Comparison of ENCODE assay signal across 10 cellular contexts in the genomic region with DNA sequence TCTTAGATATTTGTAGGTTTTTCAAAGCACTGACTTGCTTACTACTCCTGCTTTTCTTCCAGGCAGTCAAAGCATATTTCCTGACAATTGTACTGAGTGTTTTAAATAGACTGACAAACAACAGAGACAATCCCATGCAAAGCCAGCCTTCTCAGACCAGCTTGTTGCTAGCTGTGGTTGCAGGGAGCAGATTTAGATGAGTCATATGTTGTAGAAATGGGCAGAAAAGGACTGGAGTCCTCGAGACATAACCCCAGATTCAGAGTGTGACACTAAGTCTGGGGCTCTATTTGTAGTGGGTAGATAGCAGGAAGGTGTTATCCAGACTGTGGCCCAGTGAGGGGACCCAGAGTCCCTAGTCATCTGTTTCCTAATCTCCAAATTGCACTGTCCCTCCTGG.
A peak's percentile ranks its signal among the peaks of the same experiment; 100 is the strongest.
DNase-seq lines count a peak whose midpoint lies in the region; ATAC-seq and TF ChIP-seq lines count a peak whose summit lies in the region.
"Had no signal": no experiment of that assay in that cellular context is flagged by ENCODE, and none has a peak within 500 bp of the region (broad histone marks: within the 10 kb centered on the region; RNA-seq: fewer than 3 reads in every experiment).

No MANE protein-coding gene starts in this region.

- H4K5ac ChIP-seq in mesendoderm (ENCODE audit: low read length) = no peak overlapping the region

- no peaks in the 10 kb centered on the region for H3K27me3 Mint-ChIP-seq in CD14-positive monocyte (ENCODE audit: low read depth in 3 of 3)
- peaks cover 21% of the 10 kb centered on the region for H3K27me3 Mint-ChIP-seq in HFFc6 (ENCODE audit: insufficient read depth)
- H3K27me3 Mint-ChIP-seq in activated T-helper 1 cell treated with anti-CD3 and anti-CD28 coated beads, Interleukin-12 subunit alpha, Interleukin-12 subunit beta, Interleukin-2, Interleukin-4 antibody, amounts not matched to agents 30 ng/mL and 10 ng/mL and 1 ng/mL, durations not matched to agents 14 hours and 24 hours and 36 hours (ENCODE audit: insufficient read depth) = no peaks in the 10 kb centered on the region

- H3K36me3 Mint-ChIP-seq in CD14-positive monocyte (peaks cover 2 to 3% of the 10 kb centered on the region in 2 donors), HFFc6 (ENCODE audit: low read depth) (no peaks in the 10 kb centered on the region)
- H3K36me3 Mint-ChIP-seq in activated T-helper 1 cell treated with anti-CD3 and anti-CD28 coated beads, Interleukin-12 subunit alpha, Interleukin-12 subunit beta, Interleukin-2, Interleukin-4 antibody, amounts not matched to agents 30 ng/mL and 10 ng/mL and 1 ng/mL, durations not matched to agents 14 hours and 24 hours and 36 hours (ENCODE audit: low read depth) = peaks cover 28% of the 10 kb centered on the region

- intact Hi-C loops in CD14-positive monocyte (cut with micrococcal nuclease) (loop anchor here in 1 of 2 donors (2.0 kb wide), 1 partner anchor 22 kb away; no protein-coding TSS in a partner anchor), left lung (cut with DNase I) (no loop called here)
- intact Hi-C loops in activated T-helper 1 cell treated with anti-CD3 and anti-CD28 coated beads, Interleukin-12 subunit alpha, Interleukin-12 subunit beta, Interleukin-2, Interleukin-4 antibody, amounts not matched to agents 30 ng/mL and 10 ng/mL and 1 ng/mL, durations not matched to agents 14 hours and 24 hours and 36 hours (cut with micrococcal nuclease) = loop anchor here (2.0 to 5.0 kb wide), 3 partner anchors 20 to 287 kb away; no protein-coding TSS in a partner anchor

- peak overlapping the region; percentile 89 to 99 (median 95) for H3K27ac Mint-ChIP-seq in CD14-positive monocyte
- no peak overlapping the region for H3K27ac Mint-ChIP-seq in HFFc6
- H3K27ac Mint-ChIP-seq in activated T-helper 1 cell treated with anti-CD3 and anti-CD28 coated beads, Interleukin-12 subunit alpha, Interleukin-12 subunit beta, Interleukin-2, Interleukin-4 antibody, amounts not matched to agents 30 ng/mL and 10 ng/mL and 1 ng/mL, durations not matched to agents 14 hours and 24 hours and 36 hours = no peak overlapping the region

- no peak overlapping the region for H3K4me2 ChIP-seq in mesendoderm (ENCODE audit: low read length)

- ATAC-seq in left lung (peak; percentile 54), GM18907 (IDR thresholded peaks at IDR 0.05; ENCODE audit: unreplicated experiment) (no peak)

- no peak overlapping the region for H3K4ac ChIP-seq in mesendoderm (ENCODE audit: low read depth, low read length)

- H3K4me3 ChIP-seq in left lung (no peak overlapping the region), mesendoderm (ENCODE audit: low read length) (no peak overlapping the region)

- no peak overlapping the region for H3K56ac ChIP-seq in mesendoderm (ENCODE audit: low read length)

- H3K4me3 Mint-ChIP-seq in CD14-positive monocyte (peak overlapping the region in 1 of 2 donors; percentile 70), HFFc6 (no peak overlapping the region)
- H3K4me3 Mint-ChIP-seq in activated T-helper 1 cell treated with anti-CD3 and anti-CD28 coated beads, Interleukin-12 subunit alpha, Interleukin-12 subunit beta, Interleukin-2, Interleukin-4 antibody, amounts not matched to agents 30 ng/mL and 10 ng/mL and 1 ng/mL, durations not matched to agents 14 hours and 24 hours and 36 hours = no peak overlapping the region

- H2BK15ac ChIP-seq in mesendoderm (replicated peaks; ENCODE audit: low read depth) = no peak overlapping the region

- H3K27ac ChIP-seq in left lung (peak overlapping the region in 1 of 2 donors; percentile 79), mesendoderm (ENCODE audit: low read depth, low read length) (no peak overlapping the region)

- WGBS in mesendoderm (ENCODE audit: extremely low coverage, insufficient coverage, low lambda C conversion rate) = no CpG with 5 or more reads among the region's 1 CpG

- H3K23ac ChIP-seq in mesendoderm (ENCODE audit: low read length) = no peak overlapping the region

- H3K79me2 ChIP-seq in mesendoderm (ENCODE audit: control insufficient read depth, insufficient read depth, low read length) = no peaks in the 10 kb centered on the region

- DNase-seq in CD14-positive monocyte (ENCODE audit: low spot score) = peak; percentile 51
- DNase-seq in HFFc6 = peak; percentile 58
- DNase-seq in activated T-helper 1 cell treated with anti-CD3 and anti-CD28 coated beads, Interleukin-12 subunit alpha, Interleukin-12 subunit beta, Interleukin-2, Interleukin-4 antibody, amounts not matched to agents 30 ng/mL and 10 ng/mL and 1 ng/mL, durations not matched to agents 14 hours and 24 hours and 36 hours (ENCODE audit: low spot score) = peak; percentile 34
- DNase-seq in left lung = no peak
- no peak for DNase-seq in mesendoderm
- DNase-seq in HuH-7 (ENCODE audit: low spot score) = no peak
- no peak for DNase-seq in ACHN
- DNase-seq: caudate nucleus, midbrain had no signal

- H3K9me3 Mint-ChIP-seq in CD14-positive monocyte (no peaks in the 10 kb centered on the region), HFFc6 (no peaks in the 10 kb centered on the region)
- peaks cover 3% of the 10 kb centered on the region for H3K9me3 Mint-ChIP-seq in activated T-helper 1 cell treated with anti-CD3 and anti-CD28 coated beads, Interleukin-12 subunit alpha, Interleukin-12 subunit beta, Interleukin-2, Interleukin-4 antibody, amounts not matched to agents 30 ng/mL and 10 ng/mL and 1 ng/mL, durations not matched to agents 14 hours and 24 hours and 36 hours

- H3K4me1 Mint-ChIP-seq in CD14-positive monocyte (no peaks in the 10 kb centered on the region), HFFc6 (ENCODE audit: low read depth) (peaks cover 15% of the 10 kb centered on the region)
- H3K4me1 Mint-ChIP-seq in activated T-helper 1 cell treated with anti-CD3 and anti-CD28 coated beads, Interleukin-12 subunit alpha, Interleukin-12 subunit beta, Interleukin-2, Interleukin-4 antibody, amounts not matched to agents 30 ng/mL and 10 ng/mL and 1 ng/mL, durations not matched to agents 14 hours and 24 hours and 36 hours (ENCODE audit: low read depth) = peaks cover under 1% of the 10 kb centered on the region

- no peak overlapping the region for H2BK120ac ChIP-seq in mesendoderm (ENCODE audit: low read depth, low read length)

- H3K4me1 ChIP-seq in left lung = peaks cover 0 to 14% of the 10 kb centered on the region in 2 donors
- H3K4me1 ChIP-seq in mesendoderm (ENCODE audit: control insufficient read depth, low read depth, low read length) = no peaks in the 10 kb centered on the region

- in situ Hi-C loops in ACHN (cut with HindIII; ENCODE audit: low pct_ligation_motif_present, low pct_unique_long_range_greater_than_20kb, low sequenced_read_pairs) = no loop called here

- H2BK5ac ChIP-seq in mesendoderm (ENCODE audit: low read length) = no peak overlapping the region

- no peak for TF ChIP-seq CTCF in CD14-positive monocyte (IDR thresholded peaks at IDR 0.05)
- TF ChIP-seq CTCF in HFFc6 (IDR thresholded peaks at IDR 0.05) = no peak
- TF ChIP-seq CTCF in left lung (IDR thresholded peaks at IDR 0.05) = no peak

- H3K9ac ChIP-seq in mesendoderm (ENCODE audit: low read length) = no peak overlapping the region

- no peaks in the 10 kb centered on the region for H3K36me3 ChIP-seq in left lung
- no peaks in the 10 kb centered on the region for H3K36me3 ChIP-seq in mesendoderm (ENCODE audit: control insufficient read depth, insufficient read depth, low read length)

- no peaks in the 10 kb centered on the region for H3K79me1 ChIP-seq in mesendoderm (ENCODE audit: low read length)

- H4K8ac ChIP-seq in mesendoderm (ENCODE audit: low read depth, low read length) = no peak overlapping the region

- no peaks in the 10 kb centered on the region for H3K9me3 ChIP-seq in left lung

- H3K18ac ChIP-seq in mesendoderm (ENCODE audit: low read length) = no peak overlapping the region

- no peak overlapping the region for H2AK5ac ChIP-seq in mesendoderm (ENCODE audit: low read length)

- H3K27me3 ChIP-seq in left lung (no peaks in the 10 kb centered on the region), mesendoderm (ENCODE audit: insufficient read depth, low read length, poor library complexity) (no peaks in the 10 kb centered on the region)

Comparison
In these comparisons a context has a peak if more than half of its experiments do, and no peak if none do; other contexts are left out.
1. DNase-seq: peak in CD14-positive monocyte (single experiment), HFFc6 (single experiment) and activated T-helper 1 cell treated with anti-CD3 and anti-CD28 coated beads, Interleukin-12 subunit alpha, Interleukin-12 subunit beta, Interleukin-2, Interleukin-4 antibody, amounts not matched to agents 30 ng/mL and 10 ng/mL and 1 ng/mL, durations not matched to agents 14 hours and 24 hours and 36 hours (single experiment); none in left lung (0 of 2), mesendoderm (single experiment), HuH-7 (single experiment) and ACHN (single experiment).
2. H3K27ac Mint-ChIP-seq: peak in CD14-positive monocyte (7 of 7); none in HFFc6 (single experiment) and activated T-helper 1 cell treated with anti-CD3 and anti-CD28 coated beads, Interleukin-12 subunit alpha, Interleukin-12 subunit beta, Interleukin-2, Interleukin-4 antibody, amounts not matched to agents 30 ng/mL and 10 ng/mL and 1 ng/mL, durations not matched to agents 14 hours and 24 hours and 36 hours (single experiment).